In genomic region chr3:123295171-123295900, GRCh38 we compare ENCODE assay signal across 1 cellular context.
TF ChIP-seq lines count a peak whose summit lies in the region.

No MANE protein-coding gene starts in this region.

TF ChIP-seq in A549, 52 proteins besides CTCF, POLR2A, EP300 and RAD21 (continued from another document):
- TF ChIP-seq ELK1 (IDR thresholded peaks at IDR 0.05; ENCODE audit: low read depth, low read length) = no peak
- no peak for TF ChIP-seq EHF (CRISPR knock-in tag; IDR thresholded peaks at IDR 0.05)
